ENCODE assay signal across 9 cellular contexts in genomic region chr12:22459872-22460490, GRCh38.
DNase-seq lines count a peak whose midpoint lies in the region; ATAC-seq and TF ChIP-seq lines count a peak whose summit lies in the region.
"Had no signal": no experiment of that assay in that cellular context is flagged by ENCODE, and none has a peak within 500 bp of the region (broad histone marks: within the 10 kb centered on the region; RNA-seq: fewer than 3 reads in every experiment).

No MANE protein-coding gene starts in this region.

- H3K4me2 ChIP-seq in KMS-11 (no peak overlapping the region), neural cell (ENCODE audit: low read length) (no peak overlapping the region)

- CTCF ChIA-PET in Calu3 (lab: Charles Lee) = interaction anchor here (1.4 kb wide), 1 partner anchor 211 kb away, joined by 3 read pairs; no protein-coding TSS in a partner anchor

- no peak overlapping the region for H3K4me3 ChIP-seq in KMS-11 (IDR thresholded peaks at IDR 0.05; ENCODE audit: insufficient read depth, low read depth, low read length)
- H3K4me3 ChIP-seq in esophagus muscularis mucosa = no peak overlapping the region
- no peak overlapping the region for H3K4me3 ChIP-seq in neural cell (ENCODE audit: low read length)

- no peak for TF ChIP-seq POLR2A in esophagus muscularis mucosa (IDR thresholded peaks at IDR 0.05; ENCODE audit: low read depth)

- WGBS in esophagus muscularis mucosa = 23% methylated on average over 3 of the region's 3 CpGs

- intact Hi-C loops in Calu3 (cut with micrococcal nuclease; ENCODE audit: unreplicated experiment) = no loop called here
- intact Hi-C loops in esophagus muscularis mucosa (cut with DNase I) = loop anchor here (2.0 kb wide), 1 partner anchor 379 kb away; no protein-coding TSS in a partner anchor

- H3K9me3 ChIP-seq in esophagus muscularis mucosa (no peaks in the 10 kb centered on the region), neural cell (ENCODE audit: low read length) (no peaks in the 10 kb centered on the region)
- H3K9me3 ChIP-seq: neutrophil had no signal

- H3K9ac ChIP-seq in KMS-11 (no peak overlapping the region), neural cell (ENCODE audit: low read length) (no peak overlapping the region)

- BruUV-seq in Calu3 (replicated peaks; lab: Mats Ljungman, UMichigan) = no TSS peak

- no peak overlapping the region for H3K4me3 Mint-ChIP-seq in Calu3 (ENCODE audit: low read depth, unreplicated experiment)

- H3F3A ChIP-seq in neural cell (ENCODE audit: insufficient read depth, low read length, poor library complexity, severe bottlenecking) = no peaks in the 10 kb centered on the region

- ATAC-seq in GM19324 (IDR thresholded peaks at IDR 0.05; ENCODE audit: low FRiP score, unreplicated experiment) (peak; percentile 75), HG03025 (IDR thresholded peaks at IDR 0.05; ENCODE audit: low FRiP score, unreplicated experiment) (no peak), HG02970 (IDR thresholded peaks at IDR 0.05; ENCODE audit: low FRiP score, unreplicated experiment) (no peak)

- H3K79me2 ChIP-seq in KMS-11 (ENCODE audit: insufficient read depth, low read depth) (no peaks in the 10 kb centered on the region), neural cell (replicated peaks; ENCODE audit: insufficient read depth, low read length) (no peaks in the 10 kb centered on the region)

- no peaks in the 10 kb centered on the region for H3K9me3 Mint-ChIP-seq in Calu3 (ENCODE audit: low read depth, unreplicated experiment)

- H3K9me2 ChIP-seq in neural cell (ENCODE audit: insufficient read depth, low read length) = no peaks in the 10 kb centered on the region

- peak; percentile 64 for TF ChIP-seq RAD21 in neural cell (conservative IDR thresholded peaks at IDR 0.05)

- DNase-seq in Calu3 = peak; percentile 26
- peak; percentile 60 for DNase-seq in SK-N-DZ (ENCODE audit: low spot score)
- no peak for DNase-seq in esophagus muscularis mucosa (ENCODE audit: extremely low spot score)

- H3K36me3 Mint-ChIP-seq in Calu3 (ENCODE audit: insufficient read depth, unreplicated experiment) = no peaks in the 10 kb centered on the region

- TF ChIP-seq EP300 in esophagus muscularis mucosa (IDR thresholded peaks at IDR 0.05) = no peak
- no peak for TF ChIP-seq EP300 in neural cell (conservative IDR thresholded peaks at IDR 0.05; ENCODE audit: poor library complexity, severe bottlenecking)

- no peaks in the 10 kb centered on the region for H3K27me3 Mint-ChIP-seq in Calu3 (ENCODE audit: unreplicated experiment)

- H3K27ac ChIP-seq in KMS-11 (no peak overlapping the region), esophagus muscularis mucosa (replicated peaks in 1 of 4) (no peak overlapping the region), neural cell (ENCODE audit: low read length) (no peak overlapping the region)
- H3K27ac ChIP-seq: neutrophil had no signal

- H3K4me1 ChIP-seq in KMS-11 (ENCODE audit: low read depth, poor library complexity, severe bottlenecking) = no peaks in the 10 kb centered on the region
- H3K4me1 ChIP-seq in esophagus muscularis mucosa = no peaks in the 10 kb centered on the region

- H3K27ac Mint-ChIP-seq in Calu3 (ENCODE audit: unreplicated experiment) = no peak overlapping the region

- H3K27me3 ChIP-seq in KMS-11 (ENCODE audit: insufficient read depth, low read depth) (no peaks in the 10 kb centered on the region), esophagus muscularis mucosa (no peaks in the 10 kb centered on the region), neural cell (ENCODE audit: insufficient read depth, low read depth, low read length) (no peaks in the 10 kb centered on the region)
- H3K27me3 ChIP-seq: neutrophil had no signal

- no peaks in the 10 kb centered on the region for H4K20me1 ChIP-seq in KMS-11 (ENCODE audit: insufficient read depth)
- H4K20me1 ChIP-seq in neural cell (ENCODE audit: insufficient read depth) = no peaks in the 10 kb centered on the region

- no peaks in the 10 kb centered on the region for H3K36me3 ChIP-seq in KMS-11 (ENCODE audit: insufficient read depth)
- peaks cover 0 to 4% (median 0%) of the 10 kb centered on the region in 4 donors for H3K36me3 ChIP-seq in esophagus muscularis mucosa
- H3K36me3 ChIP-seq in neural cell (ENCODE audit: insufficient read depth, low read length) = no peaks in the 10 kb centered on the region

- no peaks in the 10 kb centered on the region for H3K4me1 Mint-ChIP-seq in Calu3 (ENCODE audit: low read depth, unreplicated experiment)

- H2AFZ ChIP-seq in KMS-11 (ENCODE audit: low read depth) = no peak overlapping the region
- H2AFZ ChIP-seq in neural cell (ENCODE audit: low read depth, low read length) = no peak overlapping the region

- TF ChIP-seq CTCF in Calu3 (IDR thresholded peaks at IDR 0.05; ENCODE audit: unreplicated experiment) (peak; percentile 47), KMS-11 (conservative IDR thresholded peaks at IDR 0.05; ENCODE audit: low read depth, low read length) (peak; percentile 51), esophagus muscularis mucosa (IDR thresholded peaks at IDR 0.05) (peak; percentile 52 to 64 (median 55)), neural cell (IDR thresholded peaks at IDR 0.05; ENCODE audit: poor library complexity, severe bottlenecking) (peak; percentile 68)

TF ChIP-seq in neural cell, 6 proteins besides CTCF, POLR2A, EP300 and RAD21:
- TF ChIP-seq EZH2 (IDR thresholded peaks at IDR 0.05; ENCODE audit: borderline replicate concordance, insufficient read depth, low read length, poor library complexity, severe bottlenecking) (no peak), REST (IDR thresholded peaks at IDR 0.05; ENCODE audit: borderline replicate concordance) (no peak), MXI1 (conservative IDR thresholded peaks at IDR 0.05; ENCODE audit: poor library complexity, severe bottlenecking) (no peak), POLR2AphosphoS5 (IDR thresholded peaks at IDR 0.05) (no peak), SMC3 (conservative IDR thresholded peaks at IDR 0.05; ENCODE audit: poor library complexity) (peak; percentile 76), TAF1 (IDR thresholded peaks at IDR 0.05; ENCODE audit: low read depth) (no peak)
TF ChIP-seq in neural cell: peak in this region for 1.
